ENCODE assay signal across 1 cellular context in the genomic region with DNA sequence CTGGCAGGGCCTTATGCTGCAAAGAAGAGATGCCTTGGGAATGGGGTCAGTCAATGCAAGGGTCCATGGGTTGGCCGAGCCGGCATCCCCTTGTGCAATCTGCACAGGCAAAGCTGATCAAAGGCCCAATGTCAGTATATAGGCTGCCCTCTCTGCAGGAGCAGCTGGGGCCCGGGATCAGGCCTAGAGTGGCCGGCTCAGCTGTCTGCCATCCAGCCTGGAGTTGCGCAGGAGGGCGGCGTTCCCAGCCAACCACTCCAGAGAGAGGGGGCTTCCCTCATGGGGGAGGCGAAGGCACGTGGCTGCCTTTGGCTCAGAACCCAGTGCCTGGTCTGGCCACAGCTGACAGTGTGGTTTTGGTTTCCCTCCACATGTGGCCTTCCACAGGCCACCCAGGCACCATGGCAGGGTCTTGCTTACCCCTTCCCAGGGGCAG.
TF ChIP-seq lines count a peak whose summit lies in the region.

No MANE protein-coding gene starts in this region.

TF ChIP-seq in IMR-90, 13 proteins besides CTCF, POLR2A, EP300 and RAD21:
- TF ChIP-seq MXI1 (IDR thresholded peaks at IDR 0.05; ENCODE audit: borderline replicate concordance, low read depth, low read length) (no peak), MAFK (IDR thresholded peaks at IDR 0.05; ENCODE audit: low read depth, low read length) (no peak), SMC3 (IDR thresholded peaks at IDR 0.05; ENCODE audit: low read depth, low read length) (no peak), RFX5 (IDR thresholded peaks at IDR 0.05; ENCODE audit: low read depth, low read length) (no peak), FOS (IDR thresholded peaks at IDR 0.05; ENCODE audit: low read depth, low read length) (no peak), RCOR1 (IDR thresholded peaks at IDR 0.05; ENCODE audit: insufficient replicate concordance, low read length) (no peak), BHLHE40 (IDR thresholded peaks at IDR 0.05; ENCODE audit: low read depth, low read length) (no peak)
